13 cellular contexts compared by ENCODE assay signal in genomic region chr20:38338849-38339520, GRCh38. TPM values are rescaled to one million over a fixed set of nuclear protein-coding genes. Genes with fewer than 3 reads are reported as not detected.
DNase-seq lines count a peak whose midpoint lies in the region; ATAC-seq and TF ChIP-seq lines count a peak whose summit lies in the region.
"Had no signal": no experiment of that assay in that cellular context is flagged by ENCODE, and none has a peak within 500 bp of the region (broad histone marks: within the 10 kb centered on the region; RNA-seq: fewer than 3 reads in every experiment).

No MANE protein-coding gene starts in this region.

- no peak overlapping the region for H3K4me3 ChIP-seq in liver (ENCODE audit: low read depth in 1 of 3, low read length in 3 of 3)

- peak; percentile 59 for TF ChIP-seq CTCF in liver (IDR thresholded peaks at IDR 0.05; ENCODE audit: low read depth, low read length, missing input control)

- H3K36me3 Mint-ChIP-seq in natural killer cell treated with Interleukin-12 subunit alpha and Interleukin-12 subunit beta and Interleukin-15 and Interleukin-18, amount 100 ng/mL, for 72 hours, result peaks cover 13% of the 10 kb centered on the region

- H3K36me3 ChIP-seq in liver (ENCODE audit: control insufficient read depth in 4 of 4, insufficient read depth in 3 of 4, low read depth in 1 of 4, low read length in 3 of 4), result no peaks in the 10 kb centered on the region

- peaks cover 0 to 5% (median 0%) of the 10 kb centered on the region in 4 donors for H3K9me3 ChIP-seq in liver (ENCODE audit: control insufficient read depth in 4 of 4, low read length in 3 of 4)
- H3K9me3 ChIP-seq: neutrophil had no signal

- H3K27me3 Mint-ChIP-seq in natural killer cell treated with Interleukin-12 subunit alpha and Interleukin-12 subunit beta and Interleukin-15 and Interleukin-18, amount 100 ng/mL, for 72 hours, result peaks cover 19 to 24% of the 10 kb centered on the region in 2 donors

- H3K27ac ChIP-seq in liver (ENCODE audit: low read depth in 1 of 2, low read length in 2 of 2), result peak overlapping the region in 1 of 2 donors; percentile 34

- WGBS in liver, result 29% methylated on average over 7 of the region's 7 CpGs

- DNase-seq in ELR (ENCODE audit: low read depth) (peak; percentile 49), NCI-H2171 treated with DMSO at 0.1 percent for 48 hours (lab: John Stamatoyannopoulos, UW) (peak; percentile 75), dermis microvascular lymphatic vessel endothelial cell (ENCODE audit: low read depth in 2 of 2) (peak; percentile 15 to 34), cerebellar cortex (ENCODE audit: low spot score) (no peak)
- DNase-seq in stimulated activated naive CD8-positive, alpha-beta T cell treated with anti-CD3 and anti-CD28 coated beads, Interleukin-15, Interleukin-2, amounts not matched to agents 100 U/mL and 50 U/mL, for 24 hours, result no peak
- DNase-seq in natural killer cell treated with Interleukin-12 subunit alpha and Interleukin-12 subunit beta and Interleukin-15 and Interleukin-18, amount 100 ng/mL, for 72 hours (ENCODE audit: low spot score), result no peak
- DNase-seq: activated CD4-positive, CD25-positive, alpha-beta regulatory T cell treated with anti-CD3 and anti-CD28 coated beads, Interleukin-2, amount 50 U/mL, for 72 hours; amniotic stem cell; DMS79 treated with DMSO at 0.1 percent for 48 hours; glutamatergic neuron had no signal

- no peaks in the 10 kb centered on the region for H3K27me3 ChIP-seq in liver (ENCODE audit: control insufficient read depth in 4 of 4, insufficient read depth in 4 of 4, low read length in 3 of 4)
- H3K27me3 ChIP-seq: neutrophil had no signal

- peaks cover 6% of the 10 kb centered on the region for H3K9me3 Mint-ChIP-seq in natural killer cell treated with Interleukin-12 subunit alpha and Interleukin-12 subunit beta and Interleukin-15 and Interleukin-18, amount 100 ng/mL, for 72 hours

- no peak for ATAC-seq in HG03280 (IDR thresholded peaks at IDR 0.05; ENCODE audit: unreplicated experiment)
- no peak for ATAC-seq in stimulated activated naive CD8-positive, alpha-beta T cell treated with anti-CD3 and anti-CD28 coated beads, Interleukin-15, Interleukin-2, amounts not matched to agents 100 U/mL and 50 U/mL, for 24 hours
- ATAC-seq in natural killer cell treated with Interleukin-12 subunit alpha and Interleukin-12 subunit beta and Interleukin-15 and Interleukin-18, amount 100 ng/mL, for 72 hours, result no peak

- no peak overlapping the region for H3K9ac ChIP-seq in liver (ENCODE audit: low read depth in 1 of 2, low read length in 2 of 2)

- H3K4me1 ChIP-seq in liver (ENCODE audit: control insufficient read depth in 4 of 4, insufficient read depth in 4 of 4, low read length in 3 of 4), result peaks cover 11 to 43% (median 36%) of the 10 kb centered on the region in 4 donors

- H3K4me1 Mint-ChIP-seq in natural killer cell treated with Interleukin-12 subunit alpha and Interleukin-12 subunit beta and Interleukin-15 and Interleukin-18, amount 100 ng/mL, for 72 hours (ENCODE audit: low read depth in 2 of 2), result peaks cover 0 to 5% of the 10 kb centered on the region in 2 donors

- TF ChIP-seq RAD21 in liver (IDR thresholded peaks at IDR 0.05), result peak; percentile 82 to 84

- H3K4me3 Mint-ChIP-seq in natural killer cell treated with Interleukin-12 subunit alpha and Interleukin-12 subunit beta and Interleukin-15 and Interleukin-18, amount 100 ng/mL, for 72 hours, result no peak overlapping the region

- H3K27ac Mint-ChIP-seq in natural killer cell treated with Interleukin-12 subunit alpha and Interleukin-12 subunit beta and Interleukin-15 and Interleukin-18, amount 100 ng/mL, for 72 hours, result no peak overlapping the region

TF ChIP-seq in liver, 16 proteins besides CTCF, POLR2A, EP300 and RAD21:
- TF ChIP-seq FOXA1 (IDR thresholded peaks at IDR 0.05), result no peak
- TF ChIP-seq, protein P1, sequence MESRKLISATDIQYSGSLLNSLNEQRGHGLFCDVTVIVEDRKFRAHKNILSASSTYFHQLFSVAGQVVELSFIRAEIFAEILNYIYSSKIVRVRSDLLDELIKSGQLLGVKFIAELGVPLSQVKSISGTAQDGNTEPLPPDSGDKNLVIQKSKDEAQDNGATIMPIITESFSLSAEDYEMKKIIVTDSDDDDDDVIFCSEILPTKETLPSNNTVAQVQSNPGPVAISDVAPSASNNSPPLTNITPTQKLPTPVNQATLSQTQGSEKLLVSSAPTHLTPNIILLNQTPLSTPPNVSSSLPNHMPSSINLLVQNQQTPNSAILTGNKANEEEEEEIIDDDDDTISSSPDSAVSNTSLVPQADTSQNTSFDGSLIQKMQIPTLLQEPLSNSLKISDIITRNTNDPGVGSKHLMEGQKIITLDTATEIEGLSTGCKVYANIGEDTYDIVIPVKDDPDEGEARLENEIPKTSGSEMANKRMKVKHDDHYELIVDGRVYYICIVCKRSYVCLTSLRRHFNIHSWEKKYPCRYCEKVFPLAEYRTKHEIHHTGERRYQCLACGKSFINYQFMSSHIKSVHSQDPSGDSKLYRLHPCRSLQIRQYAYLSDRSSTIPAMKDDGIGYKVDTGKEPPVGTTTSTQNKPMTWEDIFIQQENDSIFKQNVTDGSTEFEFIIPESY (IDR thresholded peaks at IDR 0.05), result no peak
- no peak for TF ChIP-seq GABPA (IDR thresholded peaks at IDR 0.05 in 1 of 2, conservative IDR thresholded peaks at IDR 0.05 in 1 of 2)
- no peak for TF ChIP-seq EGR1 (IDR thresholded peaks at IDR 0.05; ENCODE audit: low read depth in 2 of 2)
- TF ChIP-seq YY1 (IDR thresholded peaks at IDR 0.05), result peak; percentile 14
- TF ChIP-seq JUND (IDR thresholded peaks at IDR 0.05), result no peak
- no peak for TF ChIP-seq ATF3 (IDR thresholded peaks at IDR 0.05)
- no peak for TF ChIP-seq HNF4G (IDR thresholded peaks at IDR 0.05)
- no peak for TF ChIP-seq NR2F2 (IDR thresholded peaks at IDR 0.05)
- no peak for TF ChIP-seq TAF1 (conservative IDR thresholded peaks at IDR 0.05)
- TF ChIP-seq HNF4A (conservative IDR thresholded peaks at IDR 0.05), result peak; percentile 15 to 56
- no peak for TF ChIP-seq SP1 (IDR thresholded peaks at IDR 0.05)
- TF ChIP-seq MAX (IDR thresholded peaks at IDR 0.05), result no peak
- TF ChIP-seq REST (IDR thresholded peaks at IDR 0.05), result no peak
- TF ChIP-seq RXRA (IDR thresholded peaks at IDR 0.05), result peak; percentile 24 to 72

RNA-seq across cellular contexts. Expression of gene LBP, which starts 7.3 kb away (rescaled TPM):
- under 0.01 and 0.13 TPM in 2 replicates for total RNA-seq in dermis microvascular lymphatic vessel endothelial cell
- 1,000 to 10,000 TPM in 1 of 2 donors, 100 to 1,000 TPM in 1; 761 to 1,404 TPM for total RNA-seq in liver
- 1,000 to 10,000 TPM in 1 of 2 donors, 100 to 1,000 TPM in 1; 561 to 1,485 TPM for polyA plus RNA-seq in liver
- not detected for total RNA-seq in natural killer cell treated with Interleukin-12 subunit alpha and Interleukin-12 subunit beta and Interleukin-15 and Interleukin-18, amount 100 ng/mL, for 72 hours

RNA-seq across cellular contexts. Expression of gene BPI, which starts 35.0 kb away (rescaled TPM):
- not detected in 2 replicates for total RNA-seq in dermis microvascular lymphatic vessel endothelial cell
- total RNA-seq in liver, result 10 to 100 TPM in 1 of 2 donors, under 1 TPM in 1; 0.08 to 10.3 TPM
- polyA plus RNA-seq in liver, result under 1 TPM in 1 of 2 donors, not detected in 1; 0.37 TPM
- total RNA-seq in natural killer cell treated with Interleukin-12 subunit alpha and Interleukin-12 subunit beta and Interleukin-15 and Interleukin-18, amount 100 ng/mL, for 72 hours, result not detected

Comparison
In these comparisons a context has a peak if more than half of its experiments do, and no peak if none do; other contexts are left out.
1. DNase-seq: peak in ELR (single experiment), NCI-H2171 treated with DMSO at 0.1 percent for 48 hours (single experiment) and dermis microvascular lymphatic vessel endothelial cell (2 of 2); none in stimulated activated naive CD8-positive, alpha-beta T cell treated with anti-CD3 and anti-CD28 coated beads, Interleukin-15, Interleukin-2, amounts not matched to agents 100 U/mL and 50 U/mL, for 24 hours (single experiment), cerebellar cortex (single experiment) and natural killer cell treated with Interleukin-12 subunit alpha and Interleukin-12 subunit beta and Interleukin-15 and Interleukin-18, amount 100 ng/mL, for 72 hours (single experiment).
2. RNA of gene LBP, which starts 7.3 kb away (total RNA-seq): 761 to 1,404 TPM in liver; under 0.01 to 0.13 TPM in dermis microvascular lymphatic vessel endothelial cell and not detected in natural killer cell treated with Interleukin-12 subunit alpha and Interleukin-12 subunit beta and Interleukin-15 and Interleukin-18, amount 100 ng/mL, for 72 hours; every median in the first group is over 100 times any median in the second.